In the genomic region with DNA sequence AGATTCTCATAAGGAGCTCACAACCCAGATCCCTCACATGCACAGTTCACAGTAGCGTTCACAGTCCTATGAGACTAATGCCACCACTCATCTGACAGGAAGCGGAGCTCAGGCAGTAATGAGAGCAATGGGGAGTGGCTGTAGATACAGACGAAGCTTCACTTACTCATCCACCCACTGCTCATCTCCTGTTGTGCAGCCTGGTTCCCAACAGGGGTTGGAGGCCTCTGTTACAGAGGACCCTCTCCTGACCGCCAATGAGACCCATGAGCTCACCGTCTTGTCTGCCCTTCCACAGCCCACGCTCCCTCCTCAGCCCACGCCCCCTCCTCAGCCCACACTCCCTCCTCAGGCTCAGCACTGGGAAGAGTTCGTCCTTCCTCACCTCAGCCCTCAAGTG, we compare ENCODE assay signal across 14 cellular contexts. TPM values are rescaled to one million over a fixed set of nuclear protein-coding genes. Genes with fewer than 3 reads are reported as not detected.
A peak's percentile ranks its signal among the peaks of the same experiment; 100 is the strongest.
DNase-seq lines count a peak whose midpoint lies in the region; ATAC-seq and TF ChIP-seq lines count a peak whose summit lies in the region.
"Had no signal": no experiment of that assay in that cellular context is flagged by ENCODE, and none has a peak within 500 bp of the region (broad histone marks: within the 10 kb centered on the region; RNA-seq: fewer than 3 reads in every experiment).

No MANE protein-coding gene starts in this region.

- TF ChIP-seq CTCF in activated CD8-positive, alpha-beta T cell treated with anti-CD3 and anti-CD28 coated beads for 36 hours (IDR thresholded peaks at IDR 0.05) = no peak
- no peak for TF ChIP-seq CTCF in CD14-positive monocyte (IDR thresholded peaks at IDR 0.05)
- no peak for TF ChIP-seq CTCF in left ventricle myocardium inferior (IDR thresholded peaks at IDR 0.05; ENCODE audit: borderline replicate concordance)

- H3K27me3 Mint-ChIP-seq in activated CD8-positive, alpha-beta memory T cell treated with anti-CD3 and anti-CD28 coated beads, Interleukin-2, amount 10 ng/mL, durations not matched to agents 7 days and 5 days = no peaks in the 10 kb centered on the region
- no peaks in the 10 kb centered on the region for H3K27me3 Mint-ChIP-seq in activated CD8-positive, alpha-beta T cell treated with anti-CD3 and anti-CD28 coated beads for 36 hours
- no peaks in the 10 kb centered on the region for H3K27me3 Mint-ChIP-seq in stimulated activated naive CD8-positive, alpha-beta T cell treated with anti-CD3 and anti-CD28 coated beads, Interleukin-15, Interleukin-2, amounts not matched to agents 100 ng/mL and 50 ng/mL, for 24 hours
- H3K27me3 Mint-ChIP-seq in CD14-positive monocyte (ENCODE audit: low read depth in 3 of 3) = peaks cover 0 to 6% (median 5%) of the 10 kb centered on the region in 3 donors

- no peak overlapping the region for H3K4me3 Mint-ChIP-seq in activated CD8-positive, alpha-beta memory T cell treated with anti-CD3 and anti-CD28 coated beads, Interleukin-2, amount 10 ng/mL, durations not matched to agents 7 days and 5 days
- no peak overlapping the region for H3K4me3 Mint-ChIP-seq in activated CD8-positive, alpha-beta T cell treated with anti-CD3 and anti-CD28 coated beads for 36 hours
- H3K4me3 Mint-ChIP-seq in stimulated activated naive CD8-positive, alpha-beta T cell treated with anti-CD3 and anti-CD28 coated beads, Interleukin-15, Interleukin-2, amounts not matched to agents 100 ng/mL and 50 ng/mL, for 24 hours = no peak overlapping the region
- H3K4me3 Mint-ChIP-seq in CD14-positive monocyte = no peak overlapping the region

- no peaks in the 10 kb centered on the region for H3K36me3 Mint-ChIP-seq in activated CD8-positive, alpha-beta memory T cell treated with anti-CD3 and anti-CD28 coated beads, Interleukin-2, amount 10 ng/mL, durations not matched to agents 7 days and 5 days
- H3K36me3 Mint-ChIP-seq in activated CD8-positive, alpha-beta T cell treated with anti-CD3 and anti-CD28 coated beads for 36 hours (ENCODE audit: low read depth) = no peaks in the 10 kb centered on the region
- no peaks in the 10 kb centered on the region for H3K36me3 Mint-ChIP-seq in stimulated activated naive CD8-positive, alpha-beta T cell treated with anti-CD3 and anti-CD28 coated beads, Interleukin-15, Interleukin-2, amounts not matched to agents 100 ng/mL and 50 ng/mL, for 24 hours (ENCODE audit: low read depth)
- no peaks in the 10 kb centered on the region for H3K36me3 Mint-ChIP-seq in CD14-positive monocyte

- H3K27ac ChIP-seq in left ventricle myocardium inferior (replicated peaks) = no peak overlapping the region

- peaks cover 42% of the 10 kb centered on the region for H3K27me3 ChIP-seq in left ventricle myocardium inferior (ENCODE audit: low read depth)

- no peak overlapping the region for H3K27ac Mint-ChIP-seq in activated CD8-positive, alpha-beta memory T cell treated with anti-CD3 and anti-CD28 coated beads, Interleukin-2, amount 10 ng/mL, durations not matched to agents 7 days and 5 days
- peak overlapping the region; percentile 62 for H3K27ac Mint-ChIP-seq in activated CD8-positive, alpha-beta T cell treated with anti-CD3 and anti-CD28 coated beads for 36 hours
- peak overlapping the region; percentile 3 for H3K27ac Mint-ChIP-seq in stimulated activated naive CD8-positive, alpha-beta T cell treated with anti-CD3 and anti-CD28 coated beads, Interleukin-15, Interleukin-2, amounts not matched to agents 100 ng/mL and 50 ng/mL, for 24 hours
- H3K27ac Mint-ChIP-seq in CD14-positive monocyte = no peak overlapping the region

- peak; percentile 88 for ATAC-seq in activated CD8-positive, alpha-beta memory T cell treated with anti-CD3 and anti-CD28 coated beads, Interleukin-2, amount 10 ng/mL, durations not matched to agents 7 days and 5 days
- ATAC-seq in activated CD8-positive, alpha-beta T cell treated with anti-CD3 and anti-CD28 coated beads for 36 hours = peak; percentile 94
- ATAC-seq in esophagus mucosa (peak; percentile 42), HG02798 (IDR thresholded peaks at IDR 0.05; ENCODE audit: poor library complexity, unreplicated experiment) (no peak)

- H3K9me3 Mint-ChIP-seq in activated CD8-positive, alpha-beta memory T cell treated with anti-CD3 and anti-CD28 coated beads, Interleukin-2, amount 10 ng/mL, durations not matched to agents 7 days and 5 days (ENCODE audit: low read depth) = no peaks in the 10 kb centered on the region
- no peaks in the 10 kb centered on the region for H3K9me3 Mint-ChIP-seq in activated CD8-positive, alpha-beta T cell treated with anti-CD3 and anti-CD28 coated beads for 36 hours
- H3K9me3 Mint-ChIP-seq in stimulated activated naive CD8-positive, alpha-beta T cell treated with anti-CD3 and anti-CD28 coated beads, Interleukin-15, Interleukin-2, amounts not matched to agents 100 ng/mL and 50 ng/mL, for 24 hours = no peaks in the 10 kb centered on the region
- H3K9me3 Mint-ChIP-seq in CD14-positive monocyte = peaks cover 0 to 3% (median 0%) of the 10 kb centered on the region in 7 donors

- POLR2A ChIA-PET in activated CD8-positive, alpha-beta T cell treated with anti-CD3 and anti-CD28 coated beads for 36 hours (lab: Charles Lee) = interaction anchor here (0.6 to 2.0 kb wide), 5 partner anchors 39 to 222 kb away, joined by 3 to 6 read pairs (median 3); a partner anchor contains a TSS

- CTCF ChIA-PET in activated CD8-positive, alpha-beta memory T cell treated with anti-CD3 and anti-CD28 coated beads, Interleukin-2, amount 10 ng/mL, durations not matched to agents 7 days and 5 days (lab: Charles Lee) = interaction anchor here (0.6 to 1.5 kb wide), 6 partner anchors 9 to 311 kb away, joined by 3 to 6 read pairs (median 4); a partner anchor contains a TSS
- CTCF ChIA-PET in activated CD8-positive, alpha-beta T cell treated with anti-CD3 and anti-CD28 coated beads for 36 hours (lab: Charles Lee) = interaction anchor here (0.6 to 1.6 kb wide), 8 partner anchors 11 to 147 kb away, joined by 3 to 6 read pairs (median 3); a partner anchor contains a TSS

- H3K4me1 Mint-ChIP-seq in activated CD8-positive, alpha-beta memory T cell treated with anti-CD3 and anti-CD28 coated beads, Interleukin-2, amount 10 ng/mL, durations not matched to agents 7 days and 5 days = peaks cover 21% of the 10 kb centered on the region
- peaks cover 39% of the 10 kb centered on the region for H3K4me1 Mint-ChIP-seq in activated CD8-positive, alpha-beta T cell treated with anti-CD3 and anti-CD28 coated beads for 36 hours (ENCODE audit: low read depth)
- peaks cover 48% of the 10 kb centered on the region for H3K4me1 Mint-ChIP-seq in stimulated activated naive CD8-positive, alpha-beta T cell treated with anti-CD3 and anti-CD28 coated beads, Interleukin-15, Interleukin-2, amounts not matched to agents 100 ng/mL and 50 ng/mL, for 24 hours (ENCODE audit: low read depth)
- H3K4me1 Mint-ChIP-seq in CD14-positive monocyte = peaks cover 7% of the 10 kb centered on the region

- H3K9me3 ChIP-seq in left ventricle myocardium inferior (replicated peaks) = no peaks in the 10 kb centered on the region

- intact Hi-C loops in activated CD8-positive, alpha-beta T cell treated with anti-CD3 and anti-CD28 coated beads for 36 hours (cut with micrococcal nuclease) = no loop called here
- intact Hi-C loops in CD14-positive monocyte (cut with micrococcal nuclease) (no loop called here), left ventricle myocardium inferior (cut with micrococcal nuclease) (no loop called here)

- H3K4me1 ChIP-seq in left ventricle myocardium inferior = no peaks in the 10 kb centered on the region

- peak; percentile 63 for DNase-seq in activated CD8-positive, alpha-beta memory T cell treated with anti-CD3 and anti-CD28 coated beads, Interleukin-2, amount 10 ng/mL, durations not matched to agents 7 days and 5 days
- DNase-seq in activated CD8-positive, alpha-beta memory T cell treated with anti-CD3 and anti-CD28 coated beads, Interleukin-2, amount 50 U/mL, for 48 hours = no peak
- DNase-seq in activated CD8-positive, alpha-beta T cell treated with anti-CD3 and anti-CD28 coated beads for 36 hours = peak; percentile 75
- no peak for DNase-seq in CD14-positive monocyte (ENCODE audit: low spot score)
- DNase-seq in left ventricle myocardium inferior = no peak
- DNase-seq: anterior cingulate cortex, IMR-90, kidney glomerular epithelial cell, NCI-H526, SW 1271 had no signal

- no peaks in the 10 kb centered on the region for H3K36me3 ChIP-seq in left ventricle myocardium inferior

- H3K4me3 ChIP-seq in left ventricle myocardium inferior = no peak overlapping the region

RNA-seq across cellular contexts. Expression of a gene that starts 39.6 kb away (rescaled TPM):
- not detected for total RNA-seq in activated CD8-positive, alpha-beta memory T cell treated with anti-CD3 and anti-CD28 coated beads, Interleukin-2, amount 10 ng/mL, durations not matched to agents 7 days and 5 days
- total RNA-seq in activated CD8-positive, alpha-beta T cell treated with anti-CD3 and anti-CD28 coated beads for 36 hours = not detected
- total RNA-seq in esophagus mucosa (0.24 TPM), left ventricle myocardium inferior (not detected)
- polyA plus RNA-seq in CD14-positive monocyte = not detected
- total RNA-seq: fibroblast of lung, IMR-90 had no signal
- polyA plus RNA-seq: fibroblast of lung, IMR-90 had no signal

RNA-seq across cellular contexts. Expression of a gene that starts 52.8 kb away (rescaled TPM):
- total RNA-seq in activated CD8-positive, alpha-beta memory T cell treated with anti-CD3 and anti-CD28 coated beads, Interleukin-2, amount 10 ng/mL, durations not matched to agents 7 days and 5 days = 10 to 100 TPM; 75.3 to 89.5 TPM
- total RNA-seq in activated CD8-positive, alpha-beta T cell treated with anti-CD3 and anti-CD28 coated beads for 36 hours = 10 to 100 TPM; 48.7 to 52.9 TPM
- total RNA-seq in esophagus mucosa = 0.24 TPM
- polyA plus RNA-seq in CD14-positive monocyte = not detected
- not detected for total RNA-seq in left ventricle myocardium inferior
- total RNA-seq: fibroblast of lung, IMR-90 had no signal
- polyA plus RNA-seq: fibroblast of lung, IMR-90 had no signal

RNA-seq across cellular contexts. Expression of a gene that starts 57.2 kb away (rescaled TPM):
- 10 to 100 TPM; 14.0 to 14.8 TPM for total RNA-seq in activated CD8-positive, alpha-beta memory T cell treated with anti-CD3 and anti-CD28 coated beads, Interleukin-2, amount 10 ng/mL, durations not matched to agents 7 days and 5 days
- total RNA-seq in activated CD8-positive, alpha-beta T cell treated with anti-CD3 and anti-CD28 coated beads for 36 hours = 10 to 100 TPM; 12.8 to 14.9 TPM
- total RNA-seq in esophagus mucosa (13.9 TPM), left ventricle myocardium inferior (3.8 TPM)
- 1 to 10 TPM; 2.7 to 4.3 TPM for polyA plus RNA-seq in CD14-positive monocyte

Comparison
In these comparisons a context has a peak if more than half of its experiments do, and no peak if none do; other contexts are left out.
1. DNase-seq: peak in activated CD8-positive, alpha-beta memory T cell treated with anti-CD3 and anti-CD28 coated beads, Interleukin-2, amount 10 ng/mL, durations not matched to agents 7 days and 5 days (single experiment) and activated CD8-positive, alpha-beta T cell treated with anti-CD3 and anti-CD28 coated beads for 36 hours (single experiment); none in activated CD8-positive, alpha-beta memory T cell treated with anti-CD3 and anti-CD28 coated beads, Interleukin-2, amount 50 U/mL, for 48 hours (single experiment), CD14-positive monocyte (single experiment) and left ventricle myocardium inferior (single experiment).
2. H3K27ac Mint-ChIP-seq: peak in activated CD8-positive, alpha-beta T cell treated with anti-CD3 and anti-CD28 coated beads for 36 hours (single experiment) and stimulated activated naive CD8-positive, alpha-beta T cell treated with anti-CD3 and anti-CD28 coated beads, Interleukin-15, Interleukin-2, amounts not matched to agents 100 ng/mL and 50 ng/mL, for 24 hours (single experiment); none in activated CD8-positive, alpha-beta memory T cell treated with anti-CD3 and anti-CD28 coated beads, Interleukin-2, amount 10 ng/mL, durations not matched to agents 7 days and 5 days (single experiment) and CD14-positive monocyte (0 of 7).
3. RNA of a gene that starts 52.8 kb away (total RNA-seq): 75.3 to 89.5 TPM in activated CD8-positive, alpha-beta memory T cell treated with anti-CD3 and anti-CD28 coated beads, Interleukin-2, amount 10 ng/mL, durations not matched to agents 7 days and 5 days and 48.7 to 52.9 TPM in activated CD8-positive, alpha-beta T cell treated with anti-CD3 and anti-CD28 coated beads for 36 hours; 0.24 TPM in esophagus mucosa (single experiment) and not detected in left ventricle myocardium inferior (single experiment); every median in the first group is over 10 times any median in the second.